18 cellular contexts compared by ENCODE assay signal in genomic region chr5:83450840-83451239, GRCh38. TPM values are rescaled to one million over a fixed set of nuclear protein-coding genes. Genes with fewer than 3 reads are reported as not detected.
DNase-seq lines count a peak whose midpoint lies in the region; ATAC-seq, FAIRE-seq and TF ChIP-seq lines count a peak whose summit lies in the region.
"Had no signal": no experiment of that assay in that cellular context is flagged by ENCODE, and none has a peak within 500 bp of the region (broad histone marks: within the 10 kb centered on the region; RNA-seq: fewer than 3 reads in every experiment).

No MANE protein-coding gene starts in this region.

- H3K27me3 ChIP-seq in HCT116 (ENCODE audit: insufficient read depth, low read length) (no peaks in the 10 kb centered on the region), bronchial epithelial cell (ENCODE audit: control insufficient read depth, insufficient read depth, low read length) (no peaks in the 10 kb centered on the region), foreskin keratinocyte (no peaks in the 10 kb centered on the region), transverse colon (no peaks in the 10 kb centered on the region)
- H3K27me3 ChIP-seq: BE2C had no signal

- TF ChIP-seq RAD21 in HCT116 (IDR thresholded peaks at IDR 0.05; ENCODE audit: low read depth), result no peak

- H3K4me3 ChIP-seq in HCT116 (replicated peaks in 1 of 2; ENCODE audit: low read depth in 1 of 2, low read length in 2 of 2), result no peak overlapping the region
- no peak overlapping the region for H3K4me3 ChIP-seq in bronchial epithelial cell (ENCODE audit: low read depth, low read length)
- no peak overlapping the region for H3K4me3 ChIP-seq in transverse colon

- in situ Hi-C loops in transverse colon (cut with MboI; ENCODE audit: low pct_ligation_motif_present in 1 of 4, low pct_unique_long_range_greater_than_20kb in 1 of 4, low sequenced_read_pairs in 3 of 4), result no loop called here

- POLR2A ChIA-PET in HCT116 (lab: Charles Lee), result no interaction called here

- DNase-seq in HCT116 (ENCODE audit: low read depth, low spot score), result no peak
- peak; percentile 76 for DNase-seq in bronchial epithelial cell (ENCODE audit: low read depth)
- DNase-seq in foreskin keratinocyte, result peak in 1 of 2 donors; percentile 58
- DNase-seq in renal cortical epithelial cell (ENCODE audit: low read depth), result peak; percentile 71
- DNase-seq in transverse colon, result no peak
- DNase-seq in RCC 7860 (ENCODE audit: low spot score), result no peak
- DNase-seq in DMS79 (lab: John Stamatoyannopoulos, UW), result no peak
- DNase-seq: BE2C; CD4-positive, alpha-beta T cell; GF-D8; NCI-H1105 treated with DMSO at 0.1 percent for 48 hours; NCI-H1694 treated with DMSO at 0.1 percent for 48 hours; NCI-H345; NCI-H526 treated with DMSO at 0.1 percent for 48 hours; SIG-M5 had no signal

- no peak overlapping the region for H3K9ac ChIP-seq in HCT116 (ENCODE audit: low read length)

- no peaks in the 10 kb centered on the region for H3K9me2 ChIP-seq in HCT116 (ENCODE audit: insufficient read depth)

- peak overlapping the region; percentile 55 for H2AFZ ChIP-seq in HCT116 (ENCODE audit: low read depth, low read length, poor library complexity, severe bottlenecking)

- H3K36me3 ChIP-seq in HCT116 (ENCODE audit: control insufficient read depth in 1 of 2, insufficient read depth in 2 of 2, low read length in 2 of 2) (no peaks in the 10 kb centered on the region), bronchial epithelial cell (ENCODE audit: control insufficient read depth, insufficient read depth, low read length) (no peaks in the 10 kb centered on the region), transverse colon (no peaks in the 10 kb centered on the region)
- H3K36me3 ChIP-seq: BE2C had no signal

- peaks cover 0 to 6% of the 10 kb centered on the region in 2 experiments; a peak in 1 of 4 replicates for H3K9me3 ChIP-seq in HCT116 (ENCODE audit: control insufficient read depth in 1 of 2, insufficient read depth in 1 of 2, low read depth in 1 of 2, low read length in 2 of 2)
- H3K9me3 ChIP-seq in transverse colon, result peaks cover 0 to 5% of the 10 kb centered on the region in 2 donors
- H3K9me3 ChIP-seq: BE2C had no signal

- TF ChIP-seq POLR2A in HCT116 (IDR thresholded peaks at IDR 0.05; ENCODE audit: borderline replicate concordance, extremely low read depth, insufficient read depth, insufficient read length) (no peak), transverse colon (IDR thresholded peaks at IDR 0.05) (no peak)

- TF ChIP-seq CTCF in HCT116 (IDR thresholded peaks at IDR 0.05 in 2 of 3, conservative IDR thresholded peaks at IDR 0.05 in 1 of 3; ENCODE audit: borderline replicate concordance in 1 of 3, insufficient read depth in 1 of 3, low read depth in 2 of 3, low read length in 2 of 3), result no peak
- TF ChIP-seq CTCF in bronchial epithelial cell (IDR thresholded peaks at IDR 0.05; ENCODE audit: insufficient read depth, low read length, severe bottlenecking), result no peak
- TF ChIP-seq CTCF in foreskin keratinocyte (conservative IDR thresholded peaks at IDR 0.05), result no peak
- no peak for TF ChIP-seq CTCF in transverse colon (IDR thresholded peaks at IDR 0.05)

- FAIRE-seq in bronchial epithelial cell (lab: Jason Lieb, UNC) (no peak), RCC 7860 (lab: Jason Lieb, UNC) (no peak)
- FAIRE-seq: GM12891, H54, HTR-8/SVneo had no signal

- intact Hi-C loops in HCT116 (cut with micrococcal nuclease) (no loop called here), transverse colon (cut with DNase I; ENCODE audit: low total_unique reads) (no loop called here)

- H4K20me1 ChIP-seq in HCT116 (ENCODE audit: insufficient read depth), result no peaks in the 10 kb centered on the region

- no peak overlapping the region for H3K4me2 ChIP-seq in HCT116 (ENCODE audit: low read length)

- no TSS peak for BruUV-seq in HCT116 (replicated peaks; lab: Mats Ljungman, UMichigan)

- no peak overlapping the region for H3K27ac ChIP-seq in HCT116 (ENCODE audit: low read depth, low read length)
- no peak overlapping the region for H3K27ac ChIP-seq in foreskin keratinocyte
- H3K27ac ChIP-seq in transverse colon, result no peak overlapping the region

- H3K4me1 ChIP-seq in HCT116 (ENCODE audit: control insufficient read depth in 1 of 2, insufficient read depth in 2 of 2, low read length in 2 of 2) (peaks cover 0 to 8% of the 10 kb centered on the region in 2 experiments; a peak in 2 of 4 replicates), foreskin keratinocyte (no peaks in the 10 kb centered on the region), transverse colon (no peaks in the 10 kb centered on the region)
- H3K4me1 ChIP-seq: BE2C had no signal

- RAD21 ChIA-PET in HCT116 (lab: Charles Lee; ENCODE audit: low non-redundant PET in 1 of 2, low total read pairs in 2 of 2, uncharacterized antibody in 2 of 2, unreplicated experiment in 2 of 2), result interaction anchor here in 1 of 2 experiments (0.7 kb wide), 1 partner anchor 32 kb away, joined by 4 read pairs; no protein-coding TSS in a partner anchor

- CTCF ChIA-PET in HCT116 (lab: Charles Lee), result no interaction called here

- ATAC-seq in HCT116 (0 out of 2 replicates have a peak, but pooled peaks have one; percentile 14), foreskin keratinocyte (peak; percentile 12)

- no peak for TF ChIP-seq EP300 in transverse colon (IDR thresholded peaks at IDR 0.05; ENCODE audit: low read depth)

- no peaks in the 10 kb centered on the region for H3K79me2 ChIP-seq in HCT116 (ENCODE audit: insufficient read depth, low read length)

TF ChIP-seq in HCT116, 20 proteins besides CTCF, POLR2A, EP300 and RAD21:
- TF ChIP-seq ATF3 (IDR thresholded peaks at IDR 0.05) (no peak), SIN3A (IDR thresholded peaks at IDR 0.05; ENCODE audit: low read depth) (no peak), POLR2AphosphoS5 (IDR thresholded peaks at IDR 0.05; ENCODE audit: low read depth, low read length) (no peak), MAX (IDR thresholded peaks at IDR 0.05) (no peak), SP1 (IDR thresholded peaks at IDR 0.05; ENCODE audit: low read depth) (no peak), TCF7L2 (IDR thresholded peaks at IDR 0.05; ENCODE audit: borderline replicate concordance, extremely low read depth, insufficient read depth, insufficient read length) (no peak), CEBPB (IDR thresholded peaks at IDR 0.05; ENCODE audit: low read depth) (no peak)

RNA-seq across cellular contexts. Expression of gene VCAN, which starts 20.7 kb away (rescaled TPM):
- total RNA-seq in HCT116 (2021; ENCODE audit: unreplicated experiment), result 49.9 TPM
- 7.2 and 12.8 TPM in 2 replicates for polyA plus RNA-seq in HCT116 (2012)
- total RNA-seq in bronchial epithelial cell, result 7.8 and 33.7 TPM in 2 replicates
- 2.6 and 5.8 TPM in 2 replicates for total RNA-seq in foreskin keratinocyte
- polyA plus RNA-seq in foreskin keratinocyte, result 0.35 and 0.77 TPM in 2 replicates
- 269 and 2,590 TPM in 2 replicates for total RNA-seq in renal cortical epithelial cell
- total RNA-seq in transverse colon, result 10 to 100 TPM in 2 of 4 donors, 1 to 10 TPM in 2; 9.4 to 49.2 (median 10.9) TPM

Comparison
In these comparisons a context has a peak if more than half of its experiments do, and no peak if none do; other contexts are left out.
1. DNase-seq: peak in bronchial epithelial cell (single experiment) and renal cortical epithelial cell (single experiment); none in HCT116 (single experiment), transverse colon (single experiment), RCC 7860 (single experiment) and DMS79 (single experiment).